In the genomic region with DNA sequence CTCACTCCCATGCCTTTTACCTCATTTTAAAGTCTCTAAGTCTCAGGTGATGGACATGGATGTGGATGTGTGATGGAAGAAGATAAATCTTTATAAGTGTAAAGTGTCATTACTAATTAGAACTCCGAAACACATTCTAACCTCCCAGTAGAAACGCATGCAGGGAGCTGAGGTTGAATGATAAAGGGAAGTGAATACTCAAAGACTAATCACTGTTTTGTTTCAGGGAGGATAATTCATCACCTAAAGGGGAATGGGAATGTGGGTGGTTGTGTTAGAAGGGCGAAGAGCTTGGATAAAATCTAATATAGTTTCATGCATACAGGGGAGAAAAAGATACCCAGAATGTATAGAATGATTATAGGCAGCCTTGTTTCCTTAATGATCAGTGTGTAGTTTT, we compare ENCODE assay signal across 19 cellular contexts. TPM values are rescaled to one million over a fixed set of nuclear protein-coding genes. Genes with fewer than 3 reads are reported as not detected.
DNase-seq lines count a peak whose midpoint lies in the region; ATAC-seq, FAIRE-seq and TF ChIP-seq lines count a peak whose summit lies in the region.
"Had no signal": no experiment of that assay in that cellular context is flagged by ENCODE, and none has a peak within 500 bp of the region (broad histone marks: within the 10 kb centered on the region; RNA-seq: fewer than 3 reads in every experiment).

No MANE protein-coding gene starts in this region.

- no peak overlapping the region for H3K18ac ChIP-seq in H9 (ENCODE audit: insufficient read length, low read depth, low read length)

- no peak overlapping the region for H2BK12ac ChIP-seq in H9 (ENCODE audit: insufficient read length, low read depth, low read length)

- no peak for TF ChIP-seq CTCF in H9 (conservative IDR thresholded peaks at IDR 0.05)
- TF ChIP-seq CTCF in SU-DHL-6 (IDR thresholded peaks at IDR 0.05; ENCODE audit: insufficient read depth, low read length, poor library complexity, severe bottlenecking): no peak
- TF ChIP-seq CTCF in tibial artery (IDR thresholded peaks at IDR 0.05): no peak
- TF ChIP-seq CTCF in GM10266 (IDR thresholded peaks at IDR 0.05; ENCODE audit: control insufficient read depth, insufficient read depth, low read depth, missing control alignments): no peak

- no peak overlapping the region for H2BK120ac ChIP-seq in H9 (ENCODE audit: low read depth, low read length, poor library complexity, severe bottlenecking)

- peak overlapping the region; percentile 48 for H2AFZ ChIP-seq in H9 (ENCODE audit: low read length)
- peak overlapping the region; percentile 16 for H2AFZ ChIP-seq in SU-DHL-6 (ENCODE audit: low read depth, low read length, severe bottlenecking)

- peak overlapping the region; percentile 38; the same call in 1 of the 2 replicates for H3K4me3 ChIP-seq in HUES48 (ENCODE audit: low read depth, low read length)
- no peak overlapping the region for H3K4me3 ChIP-seq in SU-DHL-6 (ENCODE audit: insufficient read depth, low read length, poor library complexity, severe bottlenecking)
- H3K4me3 ChIP-seq in iPS-18a (ENCODE audit: low read length): peak overlapping the region; percentile 28
- H3K4me3 ChIP-seq in tibial artery: no peak overlapping the region

- intact Hi-C loops in tibial artery (cut with DNase I; ENCODE audit: low total_unique reads): no loop called here

- H3K79me1 ChIP-seq in H9 (ENCODE audit: insufficient read depth, low read depth, low read length, poor library complexity, severe bottlenecking): no peaks in the 10 kb centered on the region

- FAIRE-seq in H54 (lab: Jason Lieb, UNC): no peak
- FAIRE-seq: A204.1, D721Med, G401.6, GM12892, GM18507 had no signal

- H3K4me2 ChIP-seq in H9 (ENCODE audit: insufficient read depth, insufficient read length, low read length): peak overlapping the region; percentile 16
- no peak overlapping the region for H3K4me2 ChIP-seq in SU-DHL-6 (ENCODE audit: low read depth, low read length, poor library complexity, severe bottlenecking)

- no peak overlapping the region for H2BK15ac ChIP-seq in H9 (ENCODE audit: low read depth, low read length)

- H3K36me3 ChIP-seq in HUES48 (ENCODE audit: control insufficient read depth, insufficient read depth, low read length): no peaks in the 10 kb centered on the region
- H3K36me3 ChIP-seq in SU-DHL-6 (ENCODE audit: low read length): no peaks in the 10 kb centered on the region
- H3K36me3 ChIP-seq in iPS-18a (ENCODE audit: control insufficient read depth, low read depth, low read length): no peaks in the 10 kb centered on the region
- no peaks in the 10 kb centered on the region for H3K36me3 ChIP-seq in tibial artery

- peak overlapping the region in 1 of 2 experiments; percentile 24; a peak in 2 of 5 replicates for H3K4me3 Mint-ChIP-seq in H9
- H3K4me3 Mint-ChIP-seq in activated T-cell treated with anti-CD3 and anti-CD28 coated beads, Interleukin-2, amount 50 U/mL, for 4 hours: no peak overlapping the region
- H3K4me3 Mint-ChIP-seq: CD4-positive, alpha-beta T cell had no signal

- H3K79me2 ChIP-seq in H9 (ENCODE audit: insufficient read depth, low read length) (no peaks in the 10 kb centered on the region), SU-DHL-6 (ENCODE audit: insufficient read depth, low read length) (no peaks in the 10 kb centered on the region)

- no peak overlapping the region for H2BK5ac ChIP-seq in H9 (ENCODE audit: insufficient read length, low read length)

- no peak overlapping the region for H3K56ac ChIP-seq in H9 (ENCODE audit: insufficient read length, low read depth, low read length)

- no peak overlapping the region for H4K91ac ChIP-seq in H9 (ENCODE audit: insufficient read length, low read depth, low read length)

- no CpG with 5 or more reads among the region's 3 CpGs for WGBS in H9 (ENCODE audit: extremely low coverage, insufficient read length, low lambda C conversion rate)

- no peaks in the 10 kb centered on the region for H4K20me1 ChIP-seq in H9 (ENCODE audit: control insufficient read depth, insufficient read depth, insufficient read length)
- H4K20me1 ChIP-seq in SU-DHL-6 (ENCODE audit: low read depth, low read length): no peaks in the 10 kb centered on the region

- no peak for DNase-seq in H9
- DNase-seq in H54 (ENCODE audit: insufficient read length, low spot score): no peak
- DNase-seq in activated T-cell treated with anti-CD3 and anti-CD28 coated beads, Interleukin-2, amount 50 U/mL, for 4 hours: no peak
- DNase-seq in tibial artery: no peak
- no peak for DNase-seq in GM10266 (ENCODE audit: extremely low spot score)
- DNase-seq: ACHN; Caco-2; CD4-positive, alpha-beta T cell; H7 had no signal

- no peak overlapping the region for H2AK5ac ChIP-seq in H9 (ENCODE audit: insufficient read length, low read length)

- no peak overlapping the region for H4K5ac ChIP-seq in H9 (ENCODE audit: insufficient read length, low read depth, low read length)

- no peak for TF ChIP-seq POLR2A in H54 (IDR thresholded peaks at IDR 0.05; ENCODE audit: low read depth, low read length)

- no peaks in the 10 kb centered on the region for H3K9me2 ChIP-seq in SU-DHL-6 (replicated peaks; ENCODE audit: insufficient read depth, low read length)

- H2BK20ac ChIP-seq in H9 (ENCODE audit: low read depth, low read length, poor library complexity, severe bottlenecking): no peak overlapping the region

- H3K23me2 ChIP-seq in H9 (ENCODE audit: insufficient read length, low read depth, low read length, poor library complexity, severe bottlenecking): no peaks in the 10 kb centered on the region

- no peaks in the 10 kb centered on the region for H3F3A ChIP-seq in SU-DHL-6 (ENCODE audit: insufficient read depth)

- H3K9ac ChIP-seq in H9 (ENCODE audit: extremely low read depth, insufficient read length, low read length): no peak overlapping the region
- no peak overlapping the region for H3K9ac ChIP-seq in HUES48 (ENCODE audit: low read depth, low read length)
- no peak overlapping the region for H3K9ac ChIP-seq in SU-DHL-6 (ENCODE audit: low read length)
- no peak overlapping the region for H3K9ac ChIP-seq in iPS-18a (ENCODE audit: low read length)

- no peaks in the 10 kb centered on the region for H3K9me3 ChIP-seq in H9 (ENCODE audit: control insufficient read depth, low read depth, low read length)
- no peaks in the 10 kb centered on the region for H3K9me3 ChIP-seq in HUES48 (ENCODE audit: control insufficient read depth, insufficient read depth, low read length)
- H3K9me3 ChIP-seq in SU-DHL-6 (ENCODE audit: insufficient read depth, low read length): no peaks in the 10 kb centered on the region
- no peaks in the 10 kb centered on the region for H3K9me3 ChIP-seq in iPS-18a (ENCODE audit: control insufficient read depth, low read depth, low read length)
- no peaks in the 10 kb centered on the region for H3K9me3 ChIP-seq in tibial artery
- H3K9me3 ChIP-seq: Caco-2 had no signal

- no peak for ATAC-seq in activated T-cell treated with anti-CD3 and anti-CD28 coated beads, Interleukin-2, amount 50 U/mL, for 4 hours

- peaks cover 0 to 1% (median 0%) of the 10 kb centered on the region in 3 experiments; a peak in 1 of 7 replicates for H3K36me3 Mint-ChIP-seq in H9 (ENCODE audit: insufficient read depth in 1 of 3, low read depth in 3 of 3)
- H3K36me3 Mint-ChIP-seq in activated T-cell treated with anti-CD3 and anti-CD28 coated beads, Interleukin-2, amount 50 U/mL, for 4 hours (ENCODE audit: insufficient read depth): no peaks in the 10 kb centered on the region

- H3K9me3 Mint-ChIP-seq in H9: no peaks in the 10 kb centered on the region
- H3K9me3 Mint-ChIP-seq in activated T-cell treated with anti-CD3 and anti-CD28 coated beads, Interleukin-2, amount 50 U/mL, for 4 hours: no peaks in the 10 kb centered on the region
- H3K9me3 Mint-ChIP-seq: CD4-positive, alpha-beta T cell had no signal

- H3K27me3 ChIP-seq in H9 (ENCODE audit: insufficient read depth, low read length) (no peaks in the 10 kb centered on the region), HUES48 (ENCODE audit: control insufficient read depth, insufficient read depth, low read length) (no peaks in the 10 kb centered on the region), SU-DHL-6 (ENCODE audit: low read length) (no peaks in the 10 kb centered on the region), iPS-18a (ENCODE audit: control insufficient read depth, insufficient read depth, low read length) (no peaks in the 10 kb centered on the region), tibial artery (no peaks in the 10 kb centered on the region)

- no peak overlapping the region for H4K8ac ChIP-seq in H9 (replicated peaks; ENCODE audit: insufficient read length, low read depth, low read length)

- H3K27me3 Mint-ChIP-seq in H9 (ENCODE audit: low read depth): no peaks in the 10 kb centered on the region
- no peaks in the 10 kb centered on the region for H3K27me3 Mint-ChIP-seq in activated T-cell treated with anti-CD3 and anti-CD28 coated beads, Interleukin-2, amount 50 U/mL, for 4 hours (ENCODE audit: low read depth)
- H3K27me3 Mint-ChIP-seq: CD4-positive, alpha-beta T cell had no signal

- H3K14ac ChIP-seq in H9 (ENCODE audit: insufficient read depth, low read length): no peak overlapping the region

- H3K27ac ChIP-seq in H9 (ENCODE audit: insufficient read length, low read depth, low read length) (no peak overlapping the region), HUES48 (ENCODE audit: low read depth, low read length) (peak overlapping the region; percentile 7), SU-DHL-6 (ENCODE audit: low read depth, low read length) (no peak overlapping the region), iPS-18a (ENCODE audit: low read length) (no peak overlapping the region), tibial artery (no peak overlapping the region)
- H3K27ac ChIP-seq: C4-2B had no signal

- no peak overlapping the region for H3T11ph ChIP-seq in H9 (ENCODE audit: low read length)

- H3K4me1 ChIP-seq in H9 (ENCODE audit: insufficient read depth, low read length): peaks cover 4% of the 10 kb centered on the region; the same call in 1 of the 2 replicates
- H3K4me1 ChIP-seq in HUES48 (ENCODE audit: control insufficient read depth, insufficient read depth, low read length): peaks cover 20% of the 10 kb centered on the region
- peaks cover 15% of the 10 kb centered on the region for H3K4me1 ChIP-seq in iPS-18a (ENCODE audit: control insufficient read depth, low read depth, low read length)
- no peaks in the 10 kb centered on the region for H3K4me1 ChIP-seq in tibial artery
- H3K4me1 ChIP-seq: Caco-2 had no signal

- peak overlapping the region in 2 of 3 experiments; percentile 1 to 2; a peak in 4 of 7 replicates for H3K27ac Mint-ChIP-seq in H9
- H3K27ac Mint-ChIP-seq: CD4-positive, alpha-beta T cell had no signal

- H3K4ac ChIP-seq in H9 (ENCODE audit: low read depth, low read length): no peak overlapping the region

- peaks cover 25 to 28% of the 10 kb centered on the region in 2 experiments for H3K4me1 Mint-ChIP-seq in H9
- H3K4me1 Mint-ChIP-seq in activated T-cell treated with anti-CD3 and anti-CD28 coated beads, Interleukin-2, amount 50 U/mL, for 4 hours (ENCODE audit: low read depth): no peaks in the 10 kb centered on the region

- H3K23ac ChIP-seq in H9 (ENCODE audit: insufficient read length, low read depth, low read length): no peak overlapping the region

RNA-seq across cellular contexts. Expression of gene NCAM2, which starts 12.5 kb away (rescaled TPM):
- total RNA-seq in H9 (2021): 2.2 and 2.6 TPM in 2 replicates
- not detected for total RNA-seq in activated T-cell treated with anti-CD3 and anti-CD28 coated beads, Interleukin-2, amount 50 U/mL, for 4 hours
- total RNA-seq: Caco-2; CD4-positive, alpha-beta T cell; HT-29 had no signal

Comparison
In these comparisons a context has a peak if more than half of its experiments do, and no peak if none do; other contexts are left out.
1. H3K4me3 ChIP-seq: peak in HUES48 (single experiment) and iPS-18a (single experiment); none in SU-DHL-6 (single experiment) and tibial artery (0 of 2).